ENCODE assay signal across 25 cellular contexts in the genomic region with DNA sequence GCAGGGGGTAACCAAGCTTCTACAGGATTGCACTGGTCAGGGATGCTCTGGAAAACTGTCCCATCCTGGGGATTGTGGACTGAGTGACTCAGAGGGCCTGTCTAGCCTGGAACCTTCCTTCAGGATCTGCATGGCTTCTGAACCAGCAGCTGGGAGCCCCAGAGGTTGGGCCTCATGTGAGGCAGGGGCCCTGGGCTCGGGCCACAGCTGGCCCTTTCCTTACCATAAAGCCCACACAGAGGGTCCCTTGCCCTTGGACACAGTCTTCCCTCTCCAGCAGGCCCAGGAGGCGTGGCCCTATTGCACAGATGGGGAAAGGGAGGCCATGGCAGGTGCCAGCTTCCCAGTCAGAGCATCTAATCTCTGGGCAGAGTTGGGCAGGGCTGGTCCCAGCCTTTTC. TPM values are rescaled to one million over a fixed set of nuclear protein-coding genes. Genes with fewer than 3 reads are reported as not detected.
DNase-seq lines count a peak whose midpoint lies in the region; ATAC-seq, FAIRE-seq and TF ChIP-seq lines count a peak whose summit lies in the region.
"Had no signal": no experiment of that assay in that cellular context is flagged by ENCODE, and none has a peak within 500 bp of the region (broad histone marks: within the 10 kb centered on the region; RNA-seq: fewer than 3 reads in every experiment).

No MANE protein-coding gene starts in this region.

- no TSS peak for BruUV-seq in HepG2 (replicated peaks; lab: Mats Ljungman, UMichigan)

- H3K27me3 Mint-ChIP-seq in stimulated activated memory B cell treated with anti-CD40 and anti-IgM and Interleukin-4, amounts not matched to agents 10 μg/mL and 1 μg/mL and 100 μg/mL, for 72 hours, result no peaks in the 10 kb centered on the region
- H3K27me3 Mint-ChIP-seq: activated CD4-positive, alpha-beta T cell treated with anti-CD3 and anti-CD28 coated beads for 36 hours; CD8-positive, alpha-beta memory T cell; type B pancreatic cell had no signal

- whole genome bisulfite sequencing in HepG2 (ENCODE audit: low lambda C conversion rate), result 60% methylated on average over 1 of the region's 2 CpGs
- WGBS in body of pancreas, 2 donors, result 96 to 100% methylated on average over 1 to 2 of the region's 2 CpGs

- FAIRE-seq in HepG2 (lab: Jason Lieb, UNC), result no peak
- FAIRE-seq: frontal cortex, H54, RCC 7860 had no signal

- TF ChIP-seq POLR2A in HepG2 (IDR thresholded peaks at IDR 0.05; ENCODE audit: insufficient read depth in 1 of 2, low read depth in 2 of 2, low read length in 2 of 2), result no peak
- TF ChIP-seq POLR2A in body of pancreas (IDR thresholded peaks at IDR 0.05), result no peak

- TF ChIP-seq RAD21 in HepG2 (CRISPR knock-in tag; IDR thresholded peaks at IDR 0.05), result no peak

- TF ChIP-seq EP300 in HepG2 (IDR thresholded peaks at IDR 0.05; ENCODE audit: low read depth in 2 of 2, low read length in 2 of 2) (no peak), HepG2 (CRISPR knock-in tag; IDR thresholded peaks at IDR 0.05; ENCODE audit: borderline replicate concordance) (no peak)

- no peaks in the 10 kb centered on the region for H3K27me3 ChIP-seq in HepG2 (ENCODE audit: control insufficient read depth in 1 of 2, insufficient read depth in 2 of 2, low read length in 2 of 2)
- H3K27me3 ChIP-seq in body of pancreas, result no peaks in the 10 kb centered on the region

- POLR2A ChIA-PET in HepG2 (lab: Yijun Ruan, JAX), result interaction anchor here (1.6 to 2.1 kb wide), 2 partner anchors 13 kb away, joined by 12 to 13 read pairs; no protein-coding TSS in a partner anchor

- no peaks in the 10 kb centered on the region for H3K79me2 ChIP-seq in HepG2 (ENCODE audit: insufficient read depth, low read length)

- no peaks in the 10 kb centered on the region for H3K9me3 Mint-ChIP-seq in stimulated activated memory B cell treated with anti-CD40 and anti-IgM and Interleukin-4, amounts not matched to agents 10 μg/mL and 1 μg/mL and 100 μg/mL, for 72 hours
- H3K9me3 Mint-ChIP-seq: CD8-positive, alpha-beta memory T cell; type B pancreatic cell had no signal

- H3K36me3 ChIP-seq in HepG2 (replicated peaks in 1 of 2; ENCODE audit: control insufficient read depth in 1 of 2, insufficient read depth in 2 of 2, low read length in 2 of 2), result no peaks in the 10 kb centered on the region
- H3K36me3 ChIP-seq in body of pancreas (replicated peaks in 1 of 2; ENCODE audit: insufficient read depth in 1 of 2, low read depth in 2 of 2), result no peaks in the 10 kb centered on the region
- H3K36me3 ChIP-seq: prostate gland had no signal

- H3K9me3 ChIP-seq in HepG2 (ENCODE audit: low read length) (no peaks in the 10 kb centered on the region), body of pancreas (no peaks in the 10 kb centered on the region)
- H3K9me3 ChIP-seq: prostate gland had no signal

- H4K20me1 ChIP-seq in HepG2 (ENCODE audit: insufficient read depth, low read length), result no peaks in the 10 kb centered on the region

- peak overlapping the region; percentile 72 for H3K27ac Mint-ChIP-seq in stimulated activated memory B cell treated with anti-CD40 and anti-IgM and Interleukin-4, amounts not matched to agents 10 μg/mL and 1 μg/mL and 100 μg/mL, for 72 hours
- H3K27ac Mint-ChIP-seq: activated CD4-positive, alpha-beta T cell treated with anti-CD3 and anti-CD28 coated beads for 36 hours; type B pancreatic cell had no signal

- no peak overlapping the region for H3K27ac ChIP-seq in HepG2 (ENCODE audit: extremely low read length, insufficient read depth, low read length)
- H3K27ac ChIP-seq in caudate nucleus (ENCODE audit: low read depth, low read length), result no peak overlapping the region
- H3K27ac ChIP-seq in body of pancreas, result no peak overlapping the region
- H3K27ac ChIP-seq: KMS-11, prostate gland had no signal

- H3K4me1 ChIP-seq in HepG2 (ENCODE audit: insufficient read depth, low read length) (peaks cover 61% of the 10 kb centered on the region), body of pancreas (no peaks in the 10 kb centered on the region)
- H3K4me1 ChIP-seq: prostate gland had no signal

- intact Hi-C loops in Right ventricle myocardium superior (cut with DNase I), result no loop called here
- intact Hi-C loops in left cardiac atrium (cut with DNase I), result no loop called here
- intact Hi-C loops in HepG2 (cut with micrococcal nuclease; ENCODE audit: unreplicated experiment), result no loop called here
- intact Hi-C loops in body of pancreas (cut with DNase I), result no loop called here

- peaks cover 16% of the 10 kb centered on the region for H3K4me1 Mint-ChIP-seq in stimulated activated memory B cell treated with anti-CD40 and anti-IgM and Interleukin-4, amounts not matched to agents 10 μg/mL and 1 μg/mL and 100 μg/mL, for 72 hours
- H3K4me1 Mint-ChIP-seq: activated CD4-positive, alpha-beta T cell treated with anti-CD3 and anti-CD28 coated beads for 36 hours had no signal

- peak; percentile 34 for DNase-seq in Right ventricle myocardium superior
- DNase-seq in left cardiac atrium, result no peak
- DNase-seq in RPMI8226, result peak; percentile 14
- no peak for DNase-seq in HepG2 (ENCODE audit: low spot score)
- no peak for DNase-seq in caudate nucleus (lab: John Stamatoyannopoulos, UW)
- no peak for DNase-seq in body of pancreas
- DNase-seq: activated CD4-positive, alpha-beta T cell treated with anti-CD3 and anti-CD28 coated beads for 36 hours; activated effector memory CD4-positive, alpha-beta T cell treated with Interleukin-2 at 50 U/mL for 16 hours; DND-41; effector memory CD4-positive, alpha-beta T cell; kidney glomerular epithelial cell; NCI-H1930; NK-92 treated with Interleukin-12 subunit alpha and Interleukin-12 subunit beta, amount 100 ng/mL, for 24 hours; stimulated activated CD4-positive, alpha-beta T cell treated with anti-CD3 and anti-CD28 coated beads, Interleukin-4, amount 100 ng/mL, for 1 hour had no signal

- CTCF ChIA-PET in HepG2 (lab: Yijun Ruan, JAX; ENCODE audit: low intra/inter-chr PET ratio, low total read pairs), result no interaction called here

- in situ Hi-C loops in HepG2 (cut with HindIII; ENCODE audit: extremely low pct_ligation_motif_present, low pct_unique_long_range_greater_than_20kb), result no loop called here

- peaks cover 63% of the 10 kb centered on the region for H3K36me3 Mint-ChIP-seq in stimulated activated memory B cell treated with anti-CD40 and anti-IgM and Interleukin-4, amounts not matched to agents 10 μg/mL and 1 μg/mL and 100 μg/mL, for 72 hours
- H3K36me3 Mint-ChIP-seq: type B pancreatic cell had no signal

- no peak overlapping the region for H2AFZ ChIP-seq in HepG2 (ENCODE audit: low read length)

- H3K4me3 ChIP-seq in HepG2 (replicated peaks in 1 of 3; ENCODE audit: insufficient read depth in 1 of 3, low read depth in 2 of 3, low read length in 3 of 3) (no peak overlapping the region), body of pancreas (no peak overlapping the region)
- H3K4me3 ChIP-seq: prostate gland, smooth muscle cell had no signal

- TF ChIP-seq CTCF in HepG2 (CRISPR knock-in tag; IDR thresholded peaks at IDR 0.05) (no peak), body of pancreas (IDR thresholded peaks at IDR 0.05) (no peak)

- ATAC-seq in Right ventricle myocardium superior (ENCODE audit: poor library complexity), result no peak
- ATAC-seq in left cardiac atrium, result no peak
- ATAC-seq in HepG2, result no peak
- no peak for ATAC-seq in stimulated activated memory B cell treated with anti-CD40 and anti-IgM and Interleukin-4, amounts not matched to agents 10 μg/mL and 1 μg/mL and 100 μg/mL, for 72 hours
- no peak for ATAC-seq in GM19397 (IDR thresholded peaks at IDR 0.05; ENCODE audit: unreplicated experiment)
- ATAC-seq in body of pancreas, result no peak
- ATAC-seq: activated CD4-positive, alpha-beta T cell treated with anti-CD3 and anti-CD28 coated beads for 36 hours; esophagus mucosa had no signal

- H3K4me2 ChIP-seq in HepG2 (ENCODE audit: low read depth, low read length), result peak overlapping the region; percentile 77; the same call in 1 of the 2 replicates
- H3K4me2 ChIP-seq: KMS-11, smooth muscle cell had no signal

- no peak overlapping the region for H3K9ac ChIP-seq in HepG2 (ENCODE audit: insufficient read depth, low read depth, low read length)
- H3K9ac ChIP-seq: KMS-11 had no signal

- no peak overlapping the region for H3K4me3 Mint-ChIP-seq in stimulated activated memory B cell treated with anti-CD40 and anti-IgM and Interleukin-4, amounts not matched to agents 10 μg/mL and 1 μg/mL and 100 μg/mL, for 72 hours
- H3K4me3 Mint-ChIP-seq: activated CD4-positive, alpha-beta T cell treated with anti-CD3 and anti-CD28 coated beads for 36 hours; CD8-positive, alpha-beta memory T cell; type B pancreatic cell had no signal

TF ChIP-seq in HepG2, 621 proteins besides CTCF, POLR2A, EP300 and RAD21 (continues in another document):
- TF ChIP-seq NR3C1 (CRISPR knock-in tag; IDR thresholded peaks at IDR 0.05), result no peak

RNA-seq across cellular contexts. Expression of gene ADCY7, which starts 30.5 kb away (rescaled TPM):
- total RNA-seq in Right ventricle myocardium superior, result 9.3 TPM
- total RNA-seq in left cardiac atrium, result 10 to 100 TPM; 14.3 to 23.7 TPM
- total RNA-seq in HepG2 (2016; rRNA removed; fragmentation: Illumina TruSeq; extraction: Trizol), result 2.3 and 4.3 TPM in 2 replicates
- total RNA-seq in HepG2 (2016; cell fraction: cytosol; rRNA removed; fragmentation: Illumina TruSeq; extraction: Trizol; ENCODE audit: low read depth), result 0.51 and 1.3 TPM in 2 replicates
- 2.5 and 4.5 TPM in 2 replicates for total RNA-seq in HepG2 (2016; cell fraction: insoluble cytoplasmic fraction; rRNA removed; fragmentation: Illumina TruSeq; extraction: Trizol)
- 1.1 and 1.8 TPM in 2 replicates for total RNA-seq in HepG2 (2016; cell fraction: membrane; rRNA removed; fragmentation: Illumina TruSeq; extraction: Trizol)
- total RNA-seq in HepG2 (2016; cell fraction: nucleus; rRNA removed; fragmentation: Illumina TruSeq; extraction: Trizol), result 3.9 and 5.9 TPM in 2 replicates
- polyA plus RNA-seq in HepG2 (2011; rRNA removed), result 2.2 and 3.7 TPM in 2 replicates
- 1.2 and 1.5 TPM in 2 replicates for polyA plus RNA-seq in HepG2 (2011; cell fraction: cytosol; rRNA removed)
- 14.6 and 16.9 TPM in 2 replicates for polyA plus RNA-seq in HepG2 (2011; cell fraction: nucleus; rRNA removed)
- 1.7 and 3.0 TPM in 2 replicates for polyA plus RNA-seq in HepG2 (2012)
- 0.17 and 0.38 TPM in 2 replicates for polyA plus RNA-seq in HepG2 (2016; cell fraction: cytosol; fragmentation: Illumina TruSeq; extraction: Trizol; ENCODE audit: low read depth)
- 1.2 and 1.4 TPM in 2 replicates for polyA plus RNA-seq in HepG2 (2016; cell fraction: insoluble cytoplasmic fraction; fragmentation: Illumina TruSeq; extraction: Trizol; ENCODE audit: low read depth)
- polyA plus RNA-seq in HepG2 (2016; cell fraction: membrane; fragmentation: Illumina TruSeq; extraction: Trizol; ENCODE audit: low read depth), result 0.44 and 0.47 TPM in 2 replicates
- polyA plus RNA-seq in HepG2 (2016; cell fraction: nucleus; fragmentation: Illumina TruSeq; extraction: Trizol; ENCODE audit: insufficient read depth, low read depth), result 6.9 and 8.7 TPM in 2 replicates
- polyA minus RNA-seq in HepG2 (2011; rRNA and poly(A)+ RNA removed; ENCODE audit: low replicate concordance), result 17.5 and 40.6 TPM in 2 replicates
- polyA minus RNA-seq in HepG2 (2011; cell fraction: cytosol; rRNA and poly(A)+ RNA removed), result 2.0 and 5.5 TPM in 2 replicates
- polyA minus RNA-seq in HepG2 (2011; cell fraction: nucleus; rRNA and poly(A)+ RNA removed), result 9.0 and 10.2 TPM in 2 replicates
- total RNA-seq in body of pancreas, result 1 to 10 TPM; 4.9 to 8.6 TPM

Comparison
In these comparisons a context has a peak if more than half of its experiments do, and no peak if none do; other contexts are left out.
1. DNase-seq: peak in Right ventricle myocardium superior (single experiment) and RPMI8226 (single experiment); none in left cardiac atrium (single experiment), HepG2 (single experiment), caudate nucleus (0 of 61) and body of pancreas (0 of 4).